In the genomic region with DNA sequence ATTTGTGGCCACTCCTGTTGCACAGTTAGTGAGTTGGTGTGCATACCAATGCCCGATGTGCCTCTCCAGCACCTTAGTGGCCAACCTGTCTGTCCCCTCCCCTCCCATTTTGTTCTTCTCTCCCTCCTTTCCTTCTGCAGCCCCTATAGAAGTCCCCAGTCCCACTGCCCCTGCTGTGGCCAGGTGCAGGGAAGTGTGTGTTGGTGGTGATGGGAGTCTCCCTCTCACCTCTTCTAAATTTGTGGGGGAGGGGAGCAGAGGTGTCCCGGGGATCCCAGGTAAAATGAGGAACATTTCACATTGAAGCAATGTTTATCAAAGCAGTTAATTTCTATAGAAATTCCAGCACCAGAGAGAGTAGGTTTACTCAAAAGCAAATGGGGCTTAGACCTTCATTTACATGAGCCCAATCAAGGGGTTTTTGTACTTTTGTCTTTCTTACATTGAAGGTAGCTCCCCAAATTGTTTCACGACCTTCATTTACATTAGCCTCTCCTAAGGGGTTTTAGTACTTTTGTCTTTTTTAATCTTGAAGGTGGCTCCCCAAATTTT, we compare ENCODE assay signal across 19 cellular contexts. TPM values are rescaled to one million over a fixed set of nuclear protein-coding genes. Genes with fewer than 3 reads are reported as not detected.
DNase-seq lines count a peak whose midpoint lies in the region; ATAC-seq and TF ChIP-seq lines count a peak whose summit lies in the region.
"Had no signal": no experiment of that assay in that cellular context is flagged by ENCODE, and none has a peak within 500 bp of the region (broad histone marks: within the 10 kb centered on the region; RNA-seq: fewer than 3 reads in every experiment).

No MANE protein-coding gene starts in this region.

- WGBS in H9 (ENCODE audit: extremely low coverage, insufficient read length, low lambda C conversion rate) = no CpG with 5 or more reads among the region's 3 CpGs

- H3K4me3 ChIP-seq in iPS-20b (ENCODE audit: low read length) = peak overlapping the region; percentile 17; the same call in 1 of the 2 replicates
- H3K4me3 ChIP-seq: BLaER1 treated with 17β-estradiol and CSF1 and Interleukin-3, amounts not matched to agents 10 nM and 100 nM had no signal

- no peak overlapping the region for H3K14ac ChIP-seq in H9 (ENCODE audit: insufficient read depth, low read length)

- no peak overlapping the region for H4K91ac ChIP-seq in H9 (ENCODE audit: insufficient read length, low read depth, low read length)

- H2AK5ac ChIP-seq in H9 (ENCODE audit: insufficient read length, low read length) = no peak overlapping the region

- H3K27ac ChIP-seq in H9 (ENCODE audit: insufficient read length, low read depth, low read length) (no peak overlapping the region), iPS-20b (ENCODE audit: low read length) (peak overlapping the region; percentile 23)
- H3K27ac ChIP-seq: BLaER1 treated with 17β-estradiol and CSF1 and Interleukin-3, amounts not matched to agents 10 nM and 100 nM; HL-60 had no signal

- no peak overlapping the region for H3K9ac ChIP-seq in H9 (ENCODE audit: extremely low read depth, insufficient read length, low read length)
- no peak overlapping the region for H3K9ac ChIP-seq in iPS-20b (ENCODE audit: low read depth, low read length)
- H3K9ac ChIP-seq: BLaER1 treated with 17β-estradiol and CSF1 and Interleukin-3, amounts not matched to agents 10 nM and 100 nM had no signal

- H3K27me3 Mint-ChIP-seq in H9 (ENCODE audit: low read depth) = peaks cover 16% of the 10 kb centered on the region
- H3K27me3 Mint-ChIP-seq in WTC11 (ENCODE audit: low read depth) = peaks cover 9% of the 10 kb centered on the region

- no peak overlapping the region for H2BK20ac ChIP-seq in H9 (ENCODE audit: low read depth, low read length, poor library complexity, severe bottlenecking)

- H3K9me3 ChIP-seq in H9 (ENCODE audit: control insufficient read depth, low read depth, low read length) (no peaks in the 10 kb centered on the region), iPS-20b (ENCODE audit: insufficient read depth, low read depth, low read length) (no peaks in the 10 kb centered on the region)
- H3K9me3 ChIP-seq: BLaER1 treated with 17β-estradiol and CSF1 and Interleukin-3, amounts not matched to agents 10 nM and 100 nM had no signal

- H3K27ac Mint-ChIP-seq in H9 = peak overlapping the region; percentile 73 to 99 (median 75); a peak in 6 of 7 replicates
- peak overlapping the region; percentile 64; the same call in 1 of the 2 replicates for H3K27ac Mint-ChIP-seq in WTC11
- H3K27ac Mint-ChIP-seq: B cell; CD8-positive, alpha-beta T cell; HFFc6 had no signal

- DNase-seq in H9 = peak; percentile 35
- DNase-seq in WTC11 (ENCODE audit: low spot score) = no peak
- DNase-seq in amygdala (lab: John Stamatoyannopoulos, UW) = no peak
- no peak for DNase-seq in NCI-H1694 treated with DMSO at 0.1 percent for 48 hours (lab: John Stamatoyannopoulos, UW)
- no peak for DNase-seq in NCI-H1436 (lab: John Stamatoyannopoulos, UW)
- DNase-seq: Calu3; CD8-positive, alpha-beta T cell; DMS79 treated with DMSO at 0.1 percent for 48 hours; GF-D8; GOT3; HCEC 1CT; HFFc6; KBM-7 had no signal

- H2BK120ac ChIP-seq in H9 (ENCODE audit: low read depth, low read length, poor library complexity, severe bottlenecking) = no peak overlapping the region

- H3K18ac ChIP-seq in H9 (ENCODE audit: insufficient read length, low read depth, low read length) = no peak overlapping the region

- H4K8ac ChIP-seq in H9 (replicated peaks; ENCODE audit: insufficient read length, low read depth, low read length) = no peak overlapping the region

- no peaks in the 10 kb centered on the region for H3K36me3 ChIP-seq in iPS-20b (ENCODE audit: insufficient read depth, low read depth, low read length)
- H3K36me3 ChIP-seq: BLaER1 treated with 17β-estradiol and CSF1 and Interleukin-3, amounts not matched to agents 10 nM and 100 nM had no signal

- no peak overlapping the region for H2BK15ac ChIP-seq in H9 (ENCODE audit: low read depth, low read length)

- H3K4me1 Mint-ChIP-seq in H9 (peaks cover 58 to 60% of the 10 kb centered on the region in 2 experiments), WTC11 (peaks cover 50% of the 10 kb centered on the region)

- no peaks in the 10 kb centered on the region for H3K79me1 ChIP-seq in H9 (ENCODE audit: insufficient read depth, low read depth, low read length, poor library complexity, severe bottlenecking)

- no peak for TF ChIP-seq CTCF in H9 (conservative IDR thresholded peaks at IDR 0.05)
- no peak for TF ChIP-seq CTCF in WTC11 (IDR thresholded peaks at IDR 0.05)

- H3K23me2 ChIP-seq in H9 (ENCODE audit: insufficient read length, low read depth, low read length, poor library complexity, severe bottlenecking) = peaks cover 14% of the 10 kb centered on the region

- no peak overlapping the region for H3T11ph ChIP-seq in H9 (ENCODE audit: low read length)

- ATAC-seq in WTC11 = no peak
- ATAC-seq: CD8-positive, alpha-beta T cell; HepG2 had no signal

- H3K79me2 ChIP-seq in H9 (ENCODE audit: insufficient read depth, low read length) = no peaks in the 10 kb centered on the region; the same call in 1 of the 2 replicates

- H3K9me3 Mint-ChIP-seq in H9 (peaks cover 0 to 3% of the 10 kb centered on the region in 2 experiments; a peak in 2 of 5 replicates), WTC11 (no peaks in the 10 kb centered on the region)
- H3K9me3 Mint-ChIP-seq: CD8-positive, alpha-beta T cell; HFFc6 had no signal

- CTCF ChIA-PET in WTC11 (lab: Charles Lee) = interaction anchor here (1.3 kb wide), 1 partner anchor 280 kb away, joined by 5 read pairs; no protein-coding TSS in a partner anchor

- H2BK12ac ChIP-seq in H9 (ENCODE audit: insufficient read length, low read depth, low read length) = no peak overlapping the region

- no peak overlapping the region for H3K4ac ChIP-seq in H9 (ENCODE audit: low read depth, low read length)

- no peak overlapping the region for H3K23ac ChIP-seq in H9 (ENCODE audit: insufficient read length, low read depth, low read length)

- H3K4me2 ChIP-seq in H9 (ENCODE audit: insufficient read depth, insufficient read length, low read length) = no peak overlapping the region
- H3K4me2 ChIP-seq: BLaER1 treated with 17β-estradiol and CSF1 and Interleukin-3, amounts not matched to agents 10 nM and 100 nM had no signal

- no peaks in the 10 kb centered on the region for H4K20me1 ChIP-seq in H9 (ENCODE audit: control insufficient read depth, insufficient read depth, insufficient read length)

- POLR2A ChIA-PET in WTC11 (lab: Charles Lee) = no interaction called here

- H3K4me3 Mint-ChIP-seq in H9 (peak overlapping the region; percentile 11 to 64; a peak in 3 of 5 replicates), WTC11 (peak overlapping the region; percentile 41)
- H3K4me3 Mint-ChIP-seq: B cell; CD8-positive, alpha-beta T cell; HFFc6 had no signal

- no peak overlapping the region for H2BK5ac ChIP-seq in H9 (ENCODE audit: insufficient read length, low read length)

- no peak overlapping the region for H4K5ac ChIP-seq in H9 (ENCODE audit: insufficient read length, low read depth, low read length)

- H3K36me3 Mint-ChIP-seq in H9 (ENCODE audit: insufficient read depth in 1 of 3, low read depth in 3 of 3) (peaks cover 0 to 9% (median 0%) of the 10 kb centered on the region in 3 experiments; a peak in 1 of 7 replicates), WTC11 (no peaks in the 10 kb centered on the region)
- H3K36me3 Mint-ChIP-seq: CD8-positive, alpha-beta T cell; IgD-negative memory B cell had no signal

- H3K27me3 ChIP-seq in H9 (ENCODE audit: insufficient read depth, low read length) (no peaks in the 10 kb centered on the region), iPS-20b (ENCODE audit: insufficient read depth, low read length) (peaks cover 23% of the 10 kb centered on the region)

- no peak overlapping the region for H3K56ac ChIP-seq in H9 (ENCODE audit: insufficient read length, low read depth, low read length)

- no peak overlapping the region for H2AFZ ChIP-seq in H9 (ENCODE audit: low read length)

- H3K4me1 ChIP-seq in H9 (ENCODE audit: insufficient read depth, low read length) (peaks cover 12% of the 10 kb centered on the region; the same call in 1 of the 2 replicates), iPS-20b (ENCODE audit: insufficient read depth, low read length) (peaks cover 33% of the 10 kb centered on the region; the same call in 1 of the 2 replicates)

TF ChIP-seq in WTC11, 78 proteins besides CTCF, POLR2A, EP300 and RAD21 (continues in another document):
- TF ChIP-seq, protein P1, sequence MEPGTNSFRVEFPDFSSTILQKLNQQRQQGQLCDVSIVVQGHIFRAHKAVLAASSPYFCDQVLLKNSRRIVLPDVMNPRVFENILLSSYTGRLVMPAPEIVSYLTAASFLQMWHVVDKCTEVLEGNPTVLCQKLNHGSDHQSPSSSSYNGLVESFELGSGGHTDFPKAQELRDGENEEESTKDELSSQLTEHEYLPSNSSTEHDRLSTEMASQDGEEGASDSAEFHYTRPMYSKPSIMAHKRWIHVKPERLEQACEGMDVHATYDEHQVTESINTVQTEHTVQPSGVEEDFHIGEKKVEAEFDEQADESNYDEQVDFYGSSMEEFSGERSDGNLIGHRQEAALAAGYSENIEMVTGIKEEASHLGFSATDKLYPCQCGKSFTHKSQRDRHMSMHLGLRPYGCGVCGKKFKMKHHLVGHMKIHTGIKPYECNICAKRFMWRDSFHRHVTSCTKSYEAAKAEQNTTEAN (CRISPR knock-in tag; IDR thresholded peaks at IDR 0.05) = peak; percentile 92
- TF ChIP-seq, protein P2, sequence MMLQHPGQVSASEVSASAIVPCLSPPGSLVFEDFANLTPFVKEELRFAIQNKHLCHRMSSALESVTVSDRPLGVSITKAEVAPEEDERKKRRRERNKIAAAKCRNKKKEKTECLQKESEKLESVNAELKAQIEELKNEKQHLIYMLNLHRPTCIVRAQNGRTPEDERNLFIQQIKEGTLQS (CRISPR knock-in tag; conservative IDR thresholded peaks at IDR 0.05) = no peak
- TF ChIP-seq SMAD3 (CRISPR knock-in tag; IDR thresholded peaks at IDR 0.05; ENCODE audit: borderline replicate concordance) (no peak), IRF2 (CRISPR knock-in tag; IDR thresholded peaks at IDR 0.05; ENCODE audit: borderline replicate concordance, low read depth) (no peak), NR1H2 (CRISPR knock-in tag; IDR thresholded peaks at IDR 0.05) (no peak), ZNF423 (CRISPR knock-in tag; IDR thresholded peaks at IDR 0.05) (peak; percentile 88), ZNF121 (CRISPR knock-in tag; IDR thresholded peaks at IDR 0.05) (no peak)
- TF ChIP-seq, protein P3, sequence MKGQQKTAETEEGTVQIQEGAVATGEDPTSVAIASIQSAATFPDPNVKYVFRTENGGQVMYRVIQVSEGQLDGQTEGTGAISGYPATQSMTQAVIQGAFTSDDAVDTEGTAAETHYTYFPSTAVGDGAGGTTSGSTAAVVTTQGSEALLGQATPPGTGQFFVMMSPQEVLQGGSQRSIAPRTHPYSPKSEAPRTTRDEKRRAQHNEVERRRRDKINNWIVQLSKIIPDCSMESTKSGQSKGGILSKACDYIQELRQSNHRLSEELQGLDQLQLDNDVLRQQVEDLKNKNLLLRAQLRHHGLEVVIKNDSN (CRISPR knock-in tag; IDR thresholded peaks at IDR 0.05) = no peak

RNA-seq across cellular contexts. Expression of a gene that starts 3.0 kb away (rescaled TPM):
- total RNA-seq in H9 (2021) (36.0 and 36.4 TPM in 2 replicates), WTC11 (2021) (20.1 to 28.5 TPM (median 22.9 TPM) in 3 replicates)
- total RNA-seq: HepG2 had no signal
